In genomic region chr16:9095171-9095570, GRCh38 we compare ENCODE assay signal across 9 cellular contexts. TPM values are rescaled to one million over a fixed set of nuclear protein-coding genes. Genes with fewer than 3 reads are reported as not detected.
DNase-seq lines count a peak whose midpoint lies in the region; ATAC-seq, FAIRE-seq and TF ChIP-seq lines count a peak whose summit lies in the region.
"Had no signal": no experiment of that assay in that cellular context is flagged by ENCODE, and none has a peak within 500 bp of the region (broad histone marks: within the 10 kb centered on the region; RNA-seq: fewer than 3 reads in every experiment).

No MANE protein-coding gene starts in this region.

- H3K27me3 Mint-ChIP-seq in activated naive CD4-positive, alpha-beta T cell treated with anti-CD3 and anti-CD28 coated beads, Interleukin-2, amount 10 ng/mL, durations not matched to agents 7 days and 5 days, result no peaks in the 10 kb centered on the region
- H3K27me3 Mint-ChIP-seq in activated naive CD8-positive, alpha-beta T cell treated with anti-CD3 and anti-CD28 coated beads for 36 hours, result peaks cover 4% of the 10 kb centered on the region
- H3K27me3 Mint-ChIP-seq in immature natural killer cell (ENCODE audit: low read depth in 3 of 3), result peaks cover 13 to 36% (median 17%) of the 10 kb centered on the region in 3 donors

- H3K27ac Mint-ChIP-seq in activated naive CD4-positive, alpha-beta T cell treated with anti-CD3 and anti-CD28 coated beads, Interleukin-2, amount 10 ng/mL, durations not matched to agents 7 days and 5 days, result no peak overlapping the region
- peak overlapping the region; percentile 16 for H3K27ac Mint-ChIP-seq in activated naive CD8-positive, alpha-beta T cell treated with anti-CD3 and anti-CD28 coated beads for 36 hours
- peak overlapping the region in 4 of 6 donors; percentile 4 to 71 (median 16) for H3K27ac Mint-ChIP-seq in immature natural killer cell

- CTCF ChIA-PET in activated naive CD4-positive, alpha-beta T cell treated with anti-CD3 and anti-CD28 coated beads, Interleukin-2, amount 10 ng/mL, durations not matched to agents 7 days and 5 days (lab: Charles Lee), result no interaction called here

- H3K36me3 ChIP-seq in thoracic aorta, result peaks cover 5% of the 10 kb centered on the region

- no peak overlapping the region for H3K27ac ChIP-seq in thoracic aorta

- peak overlapping the region; percentile 74 for H3K4me3 Mint-ChIP-seq in activated naive CD4-positive, alpha-beta T cell treated with anti-CD3 and anti-CD28 coated beads, Interleukin-2, amount 10 ng/mL, durations not matched to agents 7 days and 5 days
- peak overlapping the region; percentile 100 for H3K4me3 Mint-ChIP-seq in activated naive CD8-positive, alpha-beta T cell treated with anti-CD3 and anti-CD28 coated beads for 36 hours
- H3K4me3 Mint-ChIP-seq in immature natural killer cell, result peak overlapping the region; percentile 57 to 99 (median 97)

- no peak for ATAC-seq in thoracic aorta (ENCODE audit: insufficient number of reproducible peaks, low FRiP score, low read depth)

- no peaks in the 10 kb centered on the region for H3K27me3 ChIP-seq in thoracic aorta (replicated peaks; ENCODE audit: insufficient read depth)

- no peak for FAIRE-seq in H54 (lab: Jason Lieb, UNC)

- H3K36me3 Mint-ChIP-seq in activated naive CD4-positive, alpha-beta T cell treated with anti-CD3 and anti-CD28 coated beads, Interleukin-2, amount 10 ng/mL, durations not matched to agents 7 days and 5 days, result peaks cover 63% of the 10 kb centered on the region
- H3K36me3 Mint-ChIP-seq in activated naive CD8-positive, alpha-beta T cell treated with anti-CD3 and anti-CD28 coated beads for 36 hours, result peaks cover 63% of the 10 kb centered on the region
- H3K36me3 Mint-ChIP-seq in immature natural killer cell, result peaks cover 8 to 21% (median 15%) of the 10 kb centered on the region in 3 donors

- no peak for DNase-seq in activated naive CD4-positive, alpha-beta T cell treated with anti-CD3 and anti-CD28 coated beads, Interleukin-2, amount 10 ng/mL, durations not matched to agents 7 days and 5 days
- no peak for DNase-seq in activated naive CD4-positive, alpha-beta T cell treated with anti-CD3 and anti-CD28 coated beads, Interleukin-2, amount 50 U/mL, for 16 hours
- no peak for DNase-seq in activated naive CD8-positive, alpha-beta T cell treated with anti-CD3 and anti-CD28 coated beads for 36 hours
- DNase-seq in immature natural killer cell, result no peak
- no peak for DNase-seq in thoracic aorta (ENCODE audit: low spot score)
- DNase-seq in NCI-H1436 treated with DMSO at 0.1 percent for 48 hours (lab: John Stamatoyannopoulos, UW), result no peak
- DNase-seq in activated gamma-delta T cell treated with Interleukin-2 at 50 U/mL for 16 hours, result no peak
- DNase-seq in H54 (ENCODE audit: insufficient read length, low spot score), result no peak
- DNase-seq: NCI-H774 had no signal

- no peak for TF ChIP-seq POLR2A in H54 (IDR thresholded peaks at IDR 0.05; ENCODE audit: low read depth, low read length)

- peak overlapping the region; percentile 93 for H3K4me3 ChIP-seq in thoracic aorta

- H3K4me1 Mint-ChIP-seq in activated naive CD4-positive, alpha-beta T cell treated with anti-CD3 and anti-CD28 coated beads, Interleukin-2, amount 10 ng/mL, durations not matched to agents 7 days and 5 days, result peaks cover 59% of the 10 kb centered on the region
- H3K4me1 Mint-ChIP-seq in activated naive CD8-positive, alpha-beta T cell treated with anti-CD3 and anti-CD28 coated beads for 36 hours, result peaks cover 53% of the 10 kb centered on the region
- H3K4me1 Mint-ChIP-seq in immature natural killer cell, result peaks cover 71 to 73% of the 10 kb centered on the region in 2 donors

- H3K4me1 ChIP-seq in thoracic aorta (ENCODE audit: control insufficient read depth in 1 of 2, low read depth in 2 of 2), result peaks cover 63 to 71% of the 10 kb centered on the region in 2 donors

- H3K9me3 Mint-ChIP-seq in activated naive CD4-positive, alpha-beta T cell treated with anti-CD3 and anti-CD28 coated beads, Interleukin-2, amount 10 ng/mL, durations not matched to agents 7 days and 5 days, result no peaks in the 10 kb centered on the region
- H3K9me3 Mint-ChIP-seq in activated naive CD8-positive, alpha-beta T cell treated with anti-CD3 and anti-CD28 coated beads for 36 hours, result no peaks in the 10 kb centered on the region
- H3K9me3 Mint-ChIP-seq in immature natural killer cell, result no peaks in the 10 kb centered on the region

- no peaks in the 10 kb centered on the region for H3K9me3 ChIP-seq in thoracic aorta

- TF ChIP-seq CTCF in thoracic aorta (IDR thresholded peaks at IDR 0.05), result no peak

RNA-seq across cellular contexts. Expression of gene HAPSTR1, which starts 3.7 kb away (rescaled TPM):
- 10 to 100 TPM; 64.5 to 65.5 TPM for total RNA-seq in activated naive CD8-positive, alpha-beta T cell treated with anti-CD3 and anti-CD28 coated beads for 36 hours
- polyA plus RNA-seq in immature natural killer cell, result 10 to 100 TPM in 1 of 3 donors, 1 to 10 TPM in 2; 4.9 to 20.2 (median 6.1) TPM
- 10 to 100 TPM; 60.4 to 90.8 TPM for total RNA-seq in thoracic aorta
